ENCODE assay signal across 10 cellular contexts in genomic region chr10:43230101-43230908, GRCh38. TPM values are rescaled to one million over a fixed set of nuclear protein-coding genes. Genes with fewer than 3 reads are reported as not detected.
DNase-seq lines count a peak whose midpoint lies in the region; ATAC-seq, FAIRE-seq and TF ChIP-seq lines count a peak whose summit lies in the region.
"Had no signal": no experiment of that assay in that cellular context is flagged by ENCODE, and none has a peak within 500 bp of the region (broad histone marks: within the 10 kb centered on the region; RNA-seq: fewer than 3 reads in every experiment).

No MANE protein-coding gene starts in this region.

- H3K4me3 Mint-ChIP-seq in GM23338 (peak overlapping the region; percentile 61), progenitor cell of endocrine pancreas (ENCODE audit: low read depth) (peak overlapping the region; percentile 50)

- peaks cover 10% of the 10 kb centered on the region for H3K4me1 Mint-ChIP-seq in GM23338
- peaks cover 3% of the 10 kb centered on the region for H3K4me1 Mint-ChIP-seq in progenitor cell of endocrine pancreas (ENCODE audit: low read depth)

- H3K4me3 ChIP-seq in GM23338, result peak overlapping the region; percentile 75
- no peak overlapping the region for H3K4me3 ChIP-seq in effector memory CD4-positive, alpha-beta T cell (ENCODE audit: insufficient read depth, low read depth, low read length, poor library complexity, severe bottlenecking)
- no peak overlapping the region for H3K4me3 ChIP-seq in foreskin fibroblast (ENCODE audit: low read depth in 1 of 2, low read length in 2 of 2)

- no peak overlapping the region for H3K27ac ChIP-seq in GM23338 (ENCODE audit: low read depth)
- no peak overlapping the region for H3K27ac ChIP-seq in effector memory CD4-positive, alpha-beta T cell (ENCODE audit: insufficient read depth, low read length, poor library complexity, severe bottlenecking)
- H3K27ac ChIP-seq: epithelial cell of prostate, HL-60 had no signal

- H3K27ac Mint-ChIP-seq in GM23338, result no peak overlapping the region
- H3K27ac Mint-ChIP-seq in progenitor cell of endocrine pancreas, result no peak overlapping the region

- intact Hi-C loops in left cardiac atrium (cut with DNase I), result no loop called here

- no peaks in the 10 kb centered on the region for H3K79me2 ChIP-seq in GM23338 (replicated peaks; ENCODE audit: insufficient read depth)

- H3F3A ChIP-seq in GM23338 (replicated peaks; ENCODE audit: low read depth), result no peaks in the 10 kb centered on the region

- TF ChIP-seq CTCF in GM23338 (conservative IDR thresholded peaks at IDR 0.05; ENCODE audit: low read depth in 2 of 2), result peak; percentile 55 to 62
- TF ChIP-seq CTCF in progenitor cell of endocrine pancreas (IDR thresholded peaks at IDR 0.05; ENCODE audit: unreplicated experiment), result peak; percentile 13
- TF ChIP-seq CTCF in foreskin fibroblast (IDR thresholded peaks at IDR 0.05; ENCODE audit: low read depth, low read length), result no peak

- peak overlapping the region; percentile 94 for H2AFZ ChIP-seq in GM23338

- peak overlapping the region; percentile 87 for H3K4me2 ChIP-seq in GM23338

- no peaks in the 10 kb centered on the region for H4K20me1 ChIP-seq in GM23338 (replicated peaks; ENCODE audit: insufficient read depth)

- H3K36me3 Mint-ChIP-seq in GM23338 (ENCODE audit: low read depth), result no peaks in the 10 kb centered on the region; the same call in 2 of the 3 replicates
- no peaks in the 10 kb centered on the region for H3K36me3 Mint-ChIP-seq in progenitor cell of endocrine pancreas (ENCODE audit: insufficient read depth)

- H3K36me3 ChIP-seq in GM23338 (ENCODE audit: insufficient read depth), result no peaks in the 10 kb centered on the region
- H3K36me3 ChIP-seq in effector memory CD4-positive, alpha-beta T cell (ENCODE audit: control insufficient read depth, insufficient read depth, low read length), result no peaks in the 10 kb centered on the region

- peak; percentile 70 for DNase-seq in GM23338 (ENCODE audit: low spot score)
- DNase-seq in activated CD8-positive, alpha-beta memory T cell treated with anti-CD3 and anti-CD28 coated beads, Interleukin-2, amount 50 U/mL, for 4 hours, result peak; percentile 14
- peak; percentile 15 for DNase-seq in left cardiac atrium
- peak; percentile 9 for DNase-seq in progenitor cell of endocrine pancreas (ENCODE audit: low spot score, unreplicated experiment)
- DNase-seq in effector memory CD4-positive, alpha-beta T cell, result no peak
- DNase-seq in foreskin fibroblast, result no peak
- no peak for DNase-seq in GM19239 (ENCODE audit: insufficient read length, low spot score)

- ATAC-seq in GM23338 (peak; percentile 33), left cardiac atrium (no peak), HG02840 (IDR thresholded peaks at IDR 0.05; ENCODE audit: low FRiP score, unreplicated experiment) (no peak)

- H3K9me3 Mint-ChIP-seq in GM23338 (no peaks in the 10 kb centered on the region), progenitor cell of endocrine pancreas (ENCODE audit: low read depth) (no peaks in the 10 kb centered on the region)

- no peak for FAIRE-seq in GM19239 (lab: Jason Lieb, UNC)

- 0 out of 2 replicates have a peak, but pooled peaks cover 6% of the 10 kb centered on the region for H3K4me1 ChIP-seq in GM23338 (ENCODE audit: insufficient read depth)
- peaks cover 32% of the 10 kb centered on the region for H3K4me1 ChIP-seq in effector memory CD4-positive, alpha-beta T cell (ENCODE audit: control insufficient read depth, insufficient read depth, low read length, poor library complexity, severe bottlenecking)

- H3K27me3 Mint-ChIP-seq in GM23338 (ENCODE audit: insufficient read depth, low read depth, poor library complexity) (peaks cover 40% of the 10 kb centered on the region), progenitor cell of endocrine pancreas (peaks cover 70% of the 10 kb centered on the region)

- peaks cover 44% of the 10 kb centered on the region for H3K27me3 ChIP-seq in GM23338 (ENCODE audit: insufficient read depth)
- no peaks in the 10 kb centered on the region for H3K27me3 ChIP-seq in effector memory CD4-positive, alpha-beta T cell (replicated peaks; ENCODE audit: control insufficient read depth, insufficient read depth, low read length, poor library complexity, severe bottlenecking)

- no peaks in the 10 kb centered on the region for H3K9me2 ChIP-seq in GM23338 (ENCODE audit: insufficient read depth)

- no peaks in the 10 kb centered on the region for H3K9me3 ChIP-seq in effector memory CD4-positive, alpha-beta T cell (ENCODE audit: control insufficient read depth, low read length)

TF ChIP-seq in GM23338, 12 proteins besides CTCF, POLR2A, EP300 and RAD21:
- TF ChIP-seq EZH2 (IDR thresholded peaks at IDR 0.05; ENCODE audit: low read depth, unreplicated experiment) (peak; percentile 65), NANOG (IDR thresholded peaks at IDR 0.05; ENCODE audit: borderline replicate concordance) (no peak)

RNA-seq across cellular contexts. Expression of gene RASGEF1A, which starts 36.6 kb away (rescaled TPM):
- 34.6 and 37.8 TPM in 2 replicates for total RNA-seq in GM23338 (2014; rRNA removed; shearing (Covaris generic))
- polyA plus RNA-seq in GM23338 (2016; fragmentation: Nextera tagmentation; extraction: Ambion mirVana), result 8.0 and 8.1 TPM in 2 replicates
- total RNA-seq in left cardiac atrium (1 to 10 TPM; 1.4 to 2.0 TPM), progenitor cell of endocrine pancreas (1.2 and 2.2 TPM in 2 replicates)

Comparison
In these comparisons a context has a peak if more than half of its experiments do, and no peak if none do; other contexts are left out.
1. DNase-seq: peak in GM23338 (single experiment), activated CD8-positive, alpha-beta memory T cell treated with anti-CD3 and anti-CD28 coated beads, Interleukin-2, amount 50 U/mL, for 4 hours (single experiment), left cardiac atrium (single experiment) and progenitor cell of endocrine pancreas (single experiment); none in effector memory CD4-positive, alpha-beta T cell (0 of 3), foreskin fibroblast (0 of 2) and GM19239 (single experiment).
2. RNA of gene RASGEF1A, which starts 36.6 kb away (total RNA-seq): 34.6 to 37.8 TPM in GM23338; 1.4 to 2.0 TPM in left cardiac atrium and 1.2 to 2.2 TPM in progenitor cell of endocrine pancreas; every median in the first group is over 10 times any median in the second.